Comparison of ENCODE assay signal across 8 cellular contexts in the genomic region with DNA sequence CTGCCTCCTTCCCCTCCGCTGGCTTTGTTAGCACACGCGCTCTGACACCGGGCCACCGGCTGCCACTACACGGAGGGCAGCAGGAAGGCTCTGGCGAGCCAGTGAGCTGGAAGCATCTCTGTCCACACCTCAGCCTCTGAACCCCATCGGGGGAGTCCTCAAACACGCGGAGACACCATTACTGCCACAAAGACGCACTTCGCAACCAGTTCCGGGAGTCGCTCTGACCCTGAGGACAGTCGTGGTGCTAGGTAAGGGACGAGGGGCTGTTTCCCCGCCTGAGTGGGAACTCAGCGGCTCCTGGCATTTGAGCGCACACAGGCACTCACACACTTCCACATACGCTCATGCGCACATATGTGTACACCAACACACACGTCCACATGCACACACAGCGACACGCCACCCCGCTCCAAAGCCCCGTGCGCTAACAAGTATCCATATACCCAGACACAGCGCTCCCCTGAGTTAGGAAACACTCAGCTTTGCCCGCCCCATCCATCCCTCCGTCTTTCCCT.
DNase-seq lines count a peak whose midpoint lies in the region; ATAC-seq and TF ChIP-seq lines count a peak whose summit lies in the region.

No MANE protein-coding gene starts in this region.

- TF ChIP-seq POLR2A in vagina (IDR thresholded peaks at IDR 0.05), result no peak

- no peak overlapping the region for H3K27ac Mint-ChIP-seq in central memory CD8-positive, alpha-beta T cell (ENCODE audit: low read depth)
- H3K27ac Mint-ChIP-seq in mesothelial cell of epicardium, result no peak overlapping the region

- no peaks in the 10 kb centered on the region for H3K9me2 ChIP-seq in OCI-LY1 (ENCODE audit: low read depth, low read length)

- no peaks in the 10 kb centered on the region for H4K20me1 ChIP-seq in OCI-LY1 (ENCODE audit: insufficient read depth, low read length)

- H3F3A ChIP-seq in OCI-LY1 (ENCODE audit: insufficient read depth, low read length), result no peaks in the 10 kb centered on the region

- peaks cover 45% of the 10 kb centered on the region for H3K79me2 ChIP-seq in OCI-LY1 (ENCODE audit: insufficient read depth, low read length)

- peak overlapping the region; percentile 77 for H3K4me3 Mint-ChIP-seq in central memory CD8-positive, alpha-beta T cell
- peak overlapping the region; percentile 74 for H3K4me3 Mint-ChIP-seq in mesothelial cell of epicardium

- peaks cover 47% of the 10 kb centered on the region for H3K27me3 Mint-ChIP-seq in central memory CD8-positive, alpha-beta T cell
- H3K27me3 Mint-ChIP-seq in mesothelial cell of epicardium (ENCODE audit: low read depth), result peaks cover 31% of the 10 kb centered on the region

- H3K4me2 ChIP-seq in OCI-LY1 (ENCODE audit: low read length), result peak overlapping the region; percentile 93

- no peaks in the 10 kb centered on the region for H3K9me3 ChIP-seq in OCI-LY1 (ENCODE audit: low read length)
- H3K9me3 ChIP-seq in vagina, result no peaks in the 10 kb centered on the region

- no peaks in the 10 kb centered on the region for H3K9me3 Mint-ChIP-seq in central memory CD8-positive, alpha-beta T cell
- H3K9me3 Mint-ChIP-seq in mesothelial cell of epicardium, result no peaks in the 10 kb centered on the region

- H3K4me1 ChIP-seq in OCI-LY1 (ENCODE audit: insufficient read depth, low read length, severe bottlenecking) (peaks cover 41% of the 10 kb centered on the region), vagina (peaks cover 18% of the 10 kb centered on the region)

- intact Hi-C loops in vagina (cut with DNase I), result loop anchor here (5.0 kb wide), 1 partner anchor 79 kb away; no protein-coding TSS in a partner anchor

- peak overlapping the region; percentile 81 for H3K9ac ChIP-seq in OCI-LY1 (ENCODE audit: low read length)

- peaks cover 2% of the 10 kb centered on the region for H3K36me3 Mint-ChIP-seq in central memory CD8-positive, alpha-beta T cell (ENCODE audit: insufficient read depth)
- peaks cover 1% of the 10 kb centered on the region for H3K36me3 Mint-ChIP-seq in mesothelial cell of epicardium

- in situ Hi-C loops in ACHN (cut with HindIII; ENCODE audit: low pct_ligation_motif_present, low pct_unique_long_range_greater_than_20kb, low sequenced_read_pairs), result no loop called here

- DNase-seq in ACHN, result peak; percentile 23
- DNase-seq in central memory CD8-positive, alpha-beta T cell (ENCODE audit: low spot score in 2 of 2), result peak in 1 of 2 donors; percentile 15
- DNase-seq in mesothelial cell of epicardium (ENCODE audit: low spot score in 2 of 2, unreplicated experiment in 2 of 2), result peak in 1 of 2 experiments; percentile 41
- DNase-seq in vagina (ENCODE audit: extremely low spot score in 2 of 2), result peak in 1 of 2 donors; percentile 89
- no peak for DNase-seq in medulla oblongata (ENCODE audit: extremely low spot score)

- H3K27me3 ChIP-seq in OCI-LY1 (ENCODE audit: insufficient read depth, low read length) (no peaks in the 10 kb centered on the region), vagina (no peaks in the 10 kb centered on the region)

- peaks cover 10% of the 10 kb centered on the region; the same call in 1 of the 2 replicates for H3K36me3 ChIP-seq in OCI-LY1 (ENCODE audit: insufficient read depth, low read length)
- no peaks in the 10 kb centered on the region for H3K36me3 ChIP-seq in vagina

- peaks cover 28% of the 10 kb centered on the region for H3K4me1 Mint-ChIP-seq in central memory CD8-positive, alpha-beta T cell
- H3K4me1 Mint-ChIP-seq in mesothelial cell of epicardium, result peaks cover 20% of the 10 kb centered on the region

- peak overlapping the region; percentile 62 for H3K27ac ChIP-seq in OCI-LY1 (ENCODE audit: low read depth, low read length, poor library complexity, severe bottlenecking)
- no peak overlapping the region for H3K27ac ChIP-seq in vagina

- TF ChIP-seq CTCF in OCI-LY1 (IDR thresholded peaks at IDR 0.05; ENCODE audit: low read length) (no peak), mesothelial cell of epicardium (IDR thresholded peaks at IDR 0.05; ENCODE audit: unreplicated experiment) (no peak), vagina (IDR thresholded peaks at IDR 0.05) (no peak)

- H3K4me3 ChIP-seq in OCI-LY1 (ENCODE audit: low read depth, low read length, poor library complexity, severe bottlenecking), result peak overlapping the region; percentile 96
- peak overlapping the region; percentile 73 to 80 for H3K4me3 ChIP-seq in vagina

- ATAC-seq in GM18511 (IDR thresholded peaks at IDR 0.05; ENCODE audit: unreplicated experiment) (peak; percentile 47), HG02970 (IDR thresholded peaks at IDR 0.05; ENCODE audit: low FRiP score, unreplicated experiment) (peak; percentile 16)
- ATAC-seq in central memory CD8-positive, alpha-beta T cell (replicated peaks; ENCODE audit: extremely low read depth, poor library complexity, severe bottlenecking), result peak; percentile 41

- H2AFZ ChIP-seq in OCI-LY1 (ENCODE audit: low read length), result no peak overlapping the region
